ENCODE assay signal across 16 cellular contexts in the genomic region with DNA sequence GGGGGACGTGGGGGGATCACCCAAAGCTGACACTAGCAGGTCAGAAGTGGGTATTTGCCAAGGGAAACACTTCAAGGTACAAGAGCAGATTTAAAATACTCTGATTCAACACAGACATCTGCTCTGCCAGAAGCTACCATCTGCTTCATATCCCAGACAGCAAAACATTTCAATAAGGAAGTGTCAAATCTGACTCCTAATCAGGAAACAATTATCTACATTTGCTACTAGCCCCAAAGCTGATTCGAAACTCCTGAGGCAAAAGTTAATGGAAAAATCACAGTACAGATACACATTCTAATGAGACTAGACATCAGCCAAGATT. TPM values are rescaled to one million over a fixed set of nuclear protein-coding genes. Genes with fewer than 3 reads are reported as not detected.
A peak's percentile ranks its signal among the peaks of the same experiment; 100 is the strongest.
DNase-seq lines count a peak whose midpoint lies in the region; ATAC-seq, FAIRE-seq and TF ChIP-seq lines count a peak whose summit lies in the region.
"Had no signal": no experiment of that assay in that cellular context is flagged by ENCODE, and none has a peak within 500 bp of the region (broad histone marks: within the 10 kb centered on the region; RNA-seq: fewer than 3 reads in every experiment).

No MANE protein-coding gene starts in this region.

- ATAC-seq in GM19351 (IDR thresholded peaks at IDR 0.05; ENCODE audit: unreplicated experiment), result no peak
- no peak for ATAC-seq in activated CD4-positive, CD25-positive, alpha-beta regulatory T cell treated with anti-CD3 and anti-CD28 coated beads, Interleukin-2, amount 50 U/mL, for 24 hours
- ATAC-seq: activated T-helper 17 cell treated with anti-CD3 and anti-CD28 coated beads, Interleukin-2, amount 50 U/mL, for 72 hours; K562; naive thymus-derived CD8-positive, alpha-beta T cell; right lobe of liver had no signal

- no peaks in the 10 kb centered on the region for H3K27me3 Mint-ChIP-seq in Calu3 (ENCODE audit: unreplicated experiment)

- peaks cover 97% of the 10 kb centered on the region for H3K4me1 Mint-ChIP-seq in Calu3 (ENCODE audit: low read depth, unreplicated experiment)
- H3K4me1 Mint-ChIP-seq: activated T-helper 17 cell treated with anti-CD3 and anti-CD28 coated beads, Interleukin-2, amount 50 U/mL, for 72 hours; naive thymus-derived CD8-positive, alpha-beta T cell had no signal

- BruUV-seq in Calu3 (replicated peaks; lab: Mats Ljungman, UMichigan), result no TSS peak

- H3K4me3 Mint-ChIP-seq in Calu3 (ENCODE audit: low read depth, unreplicated experiment), result no peak overlapping the region
- H3K4me3 Mint-ChIP-seq: activated T-helper 17 cell treated with anti-CD3 and anti-CD28 coated beads, Interleukin-2, amount 50 U/mL, for 72 hours; naive thymus-derived CD8-positive, alpha-beta T cell had no signal

- no peaks in the 10 kb centered on the region for H3K9me3 Mint-ChIP-seq in Calu3 (ENCODE audit: low read depth, unreplicated experiment)
- H3K9me3 Mint-ChIP-seq: activated T-helper 17 cell treated with anti-CD3 and anti-CD28 coated beads, Interleukin-2, amount 50 U/mL, for 72 hours had no signal

- CTCF ChIA-PET in Calu3 (lab: Charles Lee), result interaction anchor here (0.6 to 1.5 kb wide), 3 partner anchors 10 to 85 kb away, joined by 3 to 5 read pairs (median 4); no protein-coding TSS in a partner anchor

- intact Hi-C loops in Calu3 (cut with micrococcal nuclease; ENCODE audit: unreplicated experiment), result loop anchor here (5.0 kb wide), 1 partner anchor 36 kb away; no protein-coding TSS in a partner anchor

- no peak for TF ChIP-seq CTCF in Calu3 (IDR thresholded peaks at IDR 0.05; ENCODE audit: unreplicated experiment)

- FAIRE-seq in islet of Langerhans (lab: Jason Lieb, UNC), result peak; percentile 98

- DNase-seq in Calu3 (no peak), NCI-H1092 (lab: John Stamatoyannopoulos, UW) (peak; percentile 65), SHP77 treated with DMSO at 0.1 percent for 48 hours (lab: John Stamatoyannopoulos, UW) (peak; percentile 69), NCI-H526 (lab: John Stamatoyannopoulos, UW) (no peak), iPS-NIHi7 (ENCODE audit: extremely low spot score) (no peak)
- DNase-seq: activated CD4-positive, alpha-beta T cell treated with anti-CD3 and anti-CD28 coated beads, Interleukin-2, amount 50 U/mL, for 48 hours; anterior cingulate cortex; naive thymus-derived CD8-positive, alpha-beta T cell; right lobe of liver; stimulated activated naive CD4-positive, alpha-beta T cell treated with Interleukin-2 at 50 U/mL for 16 hours; T1000 had no signal

- peaks cover 13% of the 10 kb centered on the region for H3K36me3 Mint-ChIP-seq in Calu3 (ENCODE audit: insufficient read depth, unreplicated experiment)
- H3K36me3 Mint-ChIP-seq: naive thymus-derived CD8-positive, alpha-beta T cell had no signal

- peak overlapping the region; percentile 35 for H3K27ac Mint-ChIP-seq in Calu3 (ENCODE audit: unreplicated experiment)
- H3K27ac Mint-ChIP-seq: activated T-helper 17 cell treated with anti-CD3 and anti-CD28 coated beads, Interleukin-2, amount 50 U/mL, for 72 hours; naive thymus-derived CD8-positive, alpha-beta T cell had no signal

RNA-seq across cellular contexts. Expression of gene PARD3, which starts 48.9 kb away (rescaled TPM):
- total RNA-seq in Calu3 (2022), result 57.6 and 62.4 TPM in 2 replicates

Comparison
In these comparisons a context has a peak if more than half of its experiments do, and no peak if none do; other contexts are left out.
1. DNase-seq: peak in NCI-H1092 (single experiment) and SHP77 treated with DMSO at 0.1 percent for 48 hours (single experiment); none in Calu3 (single experiment), NCI-H526 (0 of 2) and iPS-NIHi7 (single experiment).